Comparison of ENCODE assay signal across 24 cellular contexts in the genomic region with DNA sequence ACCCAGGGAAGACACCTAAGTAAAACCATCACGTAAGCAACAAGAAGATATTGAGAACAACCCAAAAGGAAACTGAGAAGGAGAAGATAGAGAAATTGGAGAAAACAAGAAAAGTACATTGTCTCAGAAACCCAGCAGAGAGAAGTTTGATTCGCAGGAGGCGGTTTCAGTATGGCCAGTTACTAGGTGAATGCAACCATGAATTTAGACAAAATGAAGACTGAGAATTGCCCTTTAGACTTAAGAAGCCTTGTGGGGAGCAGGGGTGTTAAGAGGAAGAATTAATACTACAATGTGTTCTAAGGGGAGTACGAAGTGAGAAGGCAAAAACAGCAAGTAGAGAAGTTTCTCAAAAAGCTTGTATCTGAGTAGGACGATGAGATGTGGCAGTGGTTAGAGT.
DNase-seq lines count a peak whose midpoint lies in the region; ATAC-seq and TF ChIP-seq lines count a peak whose summit lies in the region.
"Had no signal": no experiment of that assay in that cellular context is flagged by ENCODE, and none has a peak within 500 bp of the region (broad histone marks: within the 10 kb centered on the region; RNA-seq: fewer than 3 reads in every experiment).

No MANE protein-coding gene starts in this region.

- H3K4me2 ChIP-seq in MM.1S (ENCODE audit: low read depth, low read length) (no peak overlapping the region), neuronal stem cell (ENCODE audit: insufficient read depth, low read length, poor library complexity, severe bottlenecking) (no peak overlapping the region)

- no peak overlapping the region for H2AFZ ChIP-seq in MM.1S (ENCODE audit: low read length)
- H2AFZ ChIP-seq in neuronal stem cell (ENCODE audit: low read length), result peak overlapping the region; percentile 51

- no peak overlapping the region for H4K91ac ChIP-seq in neuronal stem cell (ENCODE audit: low read depth, low read length, poor library complexity)

- H3K27ac ChIP-seq in MM.1S (ENCODE audit: low read length) (no peak overlapping the region), neuronal stem cell (replicated peaks; ENCODE audit: low read length) (no peak overlapping the region)
- H3K27ac ChIP-seq: HL-60, SK-N-MC had no signal

- no peaks in the 10 kb centered on the region for H3K79me2 ChIP-seq in MM.1S (ENCODE audit: low read length)

- no peaks in the 10 kb centered on the region for H3K27me3 ChIP-seq in MM.1S (replicated peaks; ENCODE audit: insufficient read depth, low read length)
- H3K27me3 ChIP-seq in neuronal stem cell (ENCODE audit: control insufficient read depth in 3 of 3, insufficient read depth in 3 of 3, low read depth in 1 of 3, low read length in 3 of 3), result no peaks in the 10 kb centered on the region

- no peak overlapping the region for H2BK120ac ChIP-seq in neuronal stem cell (ENCODE audit: low read depth, low read length)

- peak; percentile 73 for ATAC-seq in GM18870 (IDR thresholded peaks at IDR 0.05; ENCODE audit: unreplicated experiment)
- peak; percentile 49 for ATAC-seq in GM21786 (IDR thresholded peaks at IDR 0.05; ENCODE audit: unreplicated experiment)
- ATAC-seq in HG03460 (IDR thresholded peaks at IDR 0.05; ENCODE audit: unreplicated experiment), result no peak
- no peak for ATAC-seq in GM18505 (IDR thresholded peaks at IDR 0.05; ENCODE audit: unreplicated experiment)

- no peak overlapping the region for H2BK12ac ChIP-seq in neuronal stem cell (ENCODE audit: low read length)

- TF ChIP-seq CTCF in MM.1S (IDR thresholded peaks at IDR 0.05; ENCODE audit: low read length), result no peak

- H3K9ac ChIP-seq in MM.1S (ENCODE audit: low read length), result no peak overlapping the region
- H3K9ac ChIP-seq in neuronal stem cell (ENCODE audit: low read depth, low read length, poor library complexity), result no peak overlapping the region

- no peak overlapping the region for H2BK15ac ChIP-seq in neuronal stem cell (ENCODE audit: low read length)

- H3K4me3 ChIP-seq in MM.1S (ENCODE audit: low read length) (no peak overlapping the region), neuronal stem cell (ENCODE audit: low read length in 2 of 2) (no peak overlapping the region)
- H3K4me3 ChIP-seq: SK-N-MC had no signal

- no peak for TF ChIP-seq POLR2A in GM18505 (IDR thresholded peaks at IDR 0.05; ENCODE audit: borderline replicate concordance, extremely low read depth, insufficient read depth, insufficient read length)

- no peak overlapping the region for H3K4ac ChIP-seq in neuronal stem cell (ENCODE audit: low read length)

- no peaks in the 10 kb centered on the region for H3K4me1 ChIP-seq in MM.1S (ENCODE audit: low read length)
- H3K4me1 ChIP-seq in neuronal stem cell (ENCODE audit: control insufficient read depth in 2 of 2, insufficient read depth in 1 of 2, low read depth in 1 of 2, low read length in 2 of 2), result peaks cover 0 to 5% of the 10 kb centered on the region in 2 donors

- no peaks in the 10 kb centered on the region for H3F3A ChIP-seq in MM.1S (ENCODE audit: insufficient read depth, low read length)

- H3K36me3 ChIP-seq in MM.1S (replicated peaks; ENCODE audit: insufficient read depth, low read length), result no peaks in the 10 kb centered on the region
- no peaks in the 10 kb centered on the region for H3K36me3 ChIP-seq in neuronal stem cell (replicated peaks in 1 of 2; ENCODE audit: control insufficient read depth in 2 of 2, insufficient read depth in 2 of 2, low read length in 2 of 2)

- no peak overlapping the region for H2AK5ac ChIP-seq in neuronal stem cell (ENCODE audit: low read depth, low read length)

- H3K9me3 ChIP-seq in MM.1S (replicated peaks; ENCODE audit: insufficient read depth, low read length) (no peaks in the 10 kb centered on the region), neuronal stem cell (replicated peaks in 1 of 2; ENCODE audit: control insufficient read depth in 2 of 2, insufficient read depth in 1 of 2, low read depth in 1 of 2, low read length in 2 of 2) (no peaks in the 10 kb centered on the region)

- H3K14ac ChIP-seq in neuronal stem cell (ENCODE audit: low read length), result no peak overlapping the region

- no peaks in the 10 kb centered on the region for H4K20me1 ChIP-seq in MM.1S (ENCODE audit: insufficient read depth, low read length)

- peak; percentile 43 for DNase-seq in MM.1S
- no peak for DNase-seq in neuronal stem cell (ENCODE audit: low spot score)
- DNase-seq in activated T-cell treated with anti-CD3 and anti-CD28 coated beads, Interleukin-2, amount 50 U/mL, for 48 hours, result no peak
- DNase-seq in activated CD4-positive, alpha-beta T cell treated with anti-CD3 and anti-CD28 coated beads for 1 hour, result no peak
- DNase-seq: C1 segment of cervical spinal cord; CD4-positive, alpha-beta memory T cell; COR-L47; DMS79; EL; GDM1; NCI-H1105; NCI-H1436 treated with DMSO at 0.1 percent for 48 hours; NCI-H187 treated with DMSO at 0.1 percent for 48 hours; NCI-H2171 treated with DMSO at 0.1 percent for 48 hours; NCI-H345; NCI-H510A treated with DMSO at 0.1 percent for 48 hours; SIG-M5; SW 1271 had no signal

- H3K9me2 ChIP-seq in MM.1S (replicated peaks; ENCODE audit: insufficient read depth, low read length), result no peaks in the 10 kb centered on the region

- no CpG with 5 or more reads among the region's 5 CpGs for WGBS in neuronal stem cell (ENCODE audit: extremely low coverage in 2 of 2, insufficient read length in 2 of 2, insufficient replicate concordance in 1 of 2), 2 donors

- H3K18ac ChIP-seq in neuronal stem cell (ENCODE audit: low read length), result no peak overlapping the region

- no peak overlapping the region for H2BK5ac ChIP-seq in neuronal stem cell (ENCODE audit: low read length)

- no peak overlapping the region for H4K8ac ChIP-seq in neuronal stem cell (ENCODE audit: low read depth, low read length)

- H3K79me1 ChIP-seq in neuronal stem cell (ENCODE audit: low read depth, low read length), result no peaks in the 10 kb centered on the region

- H3K23ac ChIP-seq in neuronal stem cell (ENCODE audit: low read depth, low read length, poor library complexity), result no peak overlapping the region

Comparison
In these comparisons a context has a peak if more than half of its experiments do, and no peak if none do; other contexts are left out.
1. ATAC-seq: peak in GM18870 (single experiment) and GM21786 (single experiment); none in HG03460 (single experiment) and GM18505 (single experiment).